In the genomic region with DNA sequence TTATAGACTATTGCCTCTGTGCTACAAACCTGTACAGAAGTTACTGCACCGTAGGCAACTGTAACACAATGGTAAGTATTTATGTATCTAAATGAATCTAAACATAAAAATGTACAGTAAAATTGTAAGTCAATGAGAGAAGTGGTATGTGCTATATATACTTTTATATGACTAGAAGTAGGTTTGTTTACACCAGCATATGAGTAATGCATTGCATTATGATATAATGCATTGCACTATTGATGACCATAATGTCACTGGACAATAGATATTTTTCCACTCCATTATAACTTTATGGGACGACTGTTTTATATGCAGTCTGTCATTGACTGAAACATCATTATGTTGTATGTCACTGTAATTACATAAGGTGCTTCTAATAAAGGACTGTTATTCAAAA, we compare ENCODE assay signal across 19 cellular contexts.
DNase-seq lines count a peak whose midpoint lies in the region; ATAC-seq, FAIRE-seq and TF ChIP-seq lines count a peak whose summit lies in the region.
"Had no signal": no experiment of that assay in that cellular context is flagged by ENCODE, and none has a peak within 500 bp of the region (broad histone marks: within the 10 kb centered on the region; RNA-seq: fewer than 3 reads in every experiment).

No MANE protein-coding gene starts in this region.

- H4K20me1 ChIP-seq in HCT116 (ENCODE audit: insufficient read depth) (no peaks in the 10 kb centered on the region), keratinocyte (ENCODE audit: control insufficient read depth, extremely low read depth, insufficient read depth, low read length) (no peaks in the 10 kb centered on the region)
- H4K20me1 ChIP-seq: BLaER1 had no signal

- H3K4me1 ChIP-seq in HCT116 (ENCODE audit: control insufficient read depth in 1 of 2, insufficient read depth in 2 of 2, low read length in 2 of 2), result peaks cover 35 to 46% of the 10 kb centered on the region in 2 experiments
- H3K4me1 ChIP-seq in RWPE2 (ENCODE audit: insufficient read depth, poor library complexity, severe bottlenecking), result peaks cover 58% of the 10 kb centered on the region
- H3K4me1 ChIP-seq in keratinocyte (ENCODE audit: control insufficient read depth, extremely low read depth, insufficient read depth, low read length), result peaks cover 54% of the 10 kb centered on the region
- H3K4me1 ChIP-seq: HAP-1 had no signal

- intact Hi-C loops in HCT116 (cut with micrococcal nuclease), result no loop called here

- POLR2A ChIA-PET in HCT116 (lab: Charles Lee), result no interaction called here

- dilution Hi-C loops in keratinocyte (cut with MboI; ENCODE audit: extremely low pct_ligation_motif_present, low sequenced_read_pairs), result no loop called here

- no peak overlapping the region for H3K9ac ChIP-seq in HCT116 (ENCODE audit: low read length)
- H3K9ac ChIP-seq in keratinocyte (ENCODE audit: control insufficient read depth, extremely low read depth, insufficient read depth, low read length), result no peak overlapping the region
- H3K9ac ChIP-seq: BLaER1 had no signal

- H3K4me2 ChIP-seq in HCT116 (ENCODE audit: low read length) (no peak overlapping the region), keratinocyte (ENCODE audit: control insufficient read depth, extremely low read depth, insufficient read depth, low read depth, low read length) (no peak overlapping the region)
- H3K4me2 ChIP-seq: BLaER1 had no signal

- H2AFZ ChIP-seq in HCT116 (ENCODE audit: low read depth, low read length, poor library complexity, severe bottlenecking), result peak overlapping the region; percentile 7
- no peak overlapping the region for H2AFZ ChIP-seq in keratinocyte (ENCODE audit: control insufficient read depth, low read length)

- BruUV-seq in HCT116 (replicated peaks; lab: Mats Ljungman, UMichigan), result no TSS peak

- H3K79me2 ChIP-seq in HCT116 (ENCODE audit: insufficient read depth, low read length) (no peaks in the 10 kb centered on the region), keratinocyte (ENCODE audit: control insufficient read depth, insufficient read depth, low read length) (no peaks in the 10 kb centered on the region)

- FAIRE-seq in keratinocyte (lab: Jason Lieb, UNC), result no peak
- FAIRE-seq: G401.6, GM12891, GM19239, H1, HepG2 had no signal

- peak; percentile 59 for DNase-seq in ELR (ENCODE audit: low read depth)
- no peak for DNase-seq in HCT116 (ENCODE audit: low read depth, low spot score)
- DNase-seq in RWPE2 (ENCODE audit: low spot score), result no peak
- DNase-seq in keratinocyte (ENCODE audit: low read depth, low spot score), result no peak
- no peak for DNase-seq in NOMO-1 (lab: John Stamatoyannopoulos, UW; ENCODE audit: unreplicated experiment in 2 of 2)
- no peak for DNase-seq in central memory CD4-positive, alpha-beta T cell
- DNase-seq in NCI-H748 treated with DMSO at 0.1 percent for 48 hours (lab: John Stamatoyannopoulos, UW), result no peak
- DNase-seq: 8988T; Calu3; CD4-positive, alpha-beta memory T cell; DND-41; EL had no signal

- RAD21 ChIA-PET in HCT116 (lab: Charles Lee; ENCODE audit: low non-redundant PET in 1 of 2, low total read pairs in 2 of 2, uncharacterized antibody in 2 of 2, unreplicated experiment in 2 of 2), result interaction anchor here in 1 of 2 experiments (0.8 kb wide), 1 partner anchor 302 kb away, joined by 3 read pairs; no protein-coding TSS in a partner anchor

- TF ChIP-seq RAD21 in HCT116 (IDR thresholded peaks at IDR 0.05; ENCODE audit: low read depth), result no peak

- H3K36me3 ChIP-seq in HCT116 (ENCODE audit: control insufficient read depth in 1 of 2, insufficient read depth in 2 of 2, low read length in 2 of 2), result no peaks in the 10 kb centered on the region
- H3K36me3 ChIP-seq in RWPE2 (ENCODE audit: low read depth), result no peaks in the 10 kb centered on the region
- no peaks in the 10 kb centered on the region for H3K36me3 ChIP-seq in keratinocyte (ENCODE audit: control insufficient read depth in 2 of 2, extremely low read depth in 1 of 2, insufficient read depth in 2 of 2, low read length in 2 of 2)
- H3K36me3 ChIP-seq: BLaER1, HAP-1 had no signal

- TF ChIP-seq POLR2A in HCT116 (IDR thresholded peaks at IDR 0.05; ENCODE audit: borderline replicate concordance, extremely low read depth, insufficient read depth, insufficient read length), result no peak

- CTCF ChIA-PET in HCT116 (lab: Charles Lee), result no interaction called here

- TF ChIP-seq CTCF in HCT116 (IDR thresholded peaks at IDR 0.05 in 2 of 3, conservative IDR thresholded peaks at IDR 0.05 in 1 of 3; ENCODE audit: borderline replicate concordance in 1 of 3, insufficient read depth in 1 of 3, low read depth in 2 of 3, low read length in 2 of 3) (no peak), RWPE2 (IDR thresholded peaks at IDR 0.05; ENCODE audit: poor library complexity, severe bottlenecking) (no peak), keratinocyte (optimal IDR thresholded peaks at IDR 0.05 in 1 of 3, IDR thresholded peaks at IDR 0.05 in 1 of 3, conservative IDR thresholded peaks at IDR 0.05 in 1 of 3; ENCODE audit: extremely low read depth in 1 of 3, insufficient read depth in 2 of 3, low read length in 3 of 3) (no peak)

- H3K4me3 ChIP-seq in HCT116 (replicated peaks in 1 of 2; ENCODE audit: low read depth in 1 of 2, low read length in 2 of 2), result no peak overlapping the region
- no peak overlapping the region for H3K4me3 ChIP-seq in RWPE2 (ENCODE audit: severe bottlenecking)
- H3K4me3 ChIP-seq in keratinocyte (ENCODE audit: control insufficient read depth in 2 of 3, extremely low read depth in 1 of 3, insufficient read depth in 2 of 3, low read depth in 1 of 3, low read length in 3 of 3), result no peak overlapping the region
- H3K4me3 ChIP-seq: BLaER1, HAP-1 had no signal

- H3K9me2 ChIP-seq in HCT116 (ENCODE audit: insufficient read depth), result no peaks in the 10 kb centered on the region

- H3K27me3 ChIP-seq in HCT116 (ENCODE audit: insufficient read depth, low read length) (no peaks in the 10 kb centered on the region), RWPE2 (ENCODE audit: insufficient read depth, poor library complexity, severe bottlenecking) (no peaks in the 10 kb centered on the region), keratinocyte (ENCODE audit: control insufficient read depth, extremely low read depth, insufficient read depth, low read length) (no peaks in the 10 kb centered on the region)
- H3K27me3 ChIP-seq: BLaER1 had no signal

- H3K27ac ChIP-seq in HCT116 (ENCODE audit: low read depth, low read length) (no peak overlapping the region), RWPE2 (ENCODE audit: poor library complexity, severe bottlenecking) (peak overlapping the region; percentile 99), keratinocyte (ENCODE audit: control insufficient read depth, insufficient read depth, low read length) (peak overlapping the region; percentile 92)
- H3K27ac ChIP-seq: BLaER1 had no signal

- ATAC-seq in HCT116 (no peak), RWPE2 (ENCODE audit: low read depth) (no peak)
- ATAC-seq: HepG2 had no signal

- H3K9me3 ChIP-seq in HCT116 (ENCODE audit: control insufficient read depth in 1 of 2, insufficient read depth in 1 of 2, low read depth in 1 of 2, low read length in 2 of 2) (no peaks in the 10 kb centered on the region), RWPE2 (ENCODE audit: severe bottlenecking) (no peaks in the 10 kb centered on the region), keratinocyte (ENCODE audit: control insufficient read depth, low read depth, low read length) (no peaks in the 10 kb centered on the region)
- H3K9me3 ChIP-seq: BLaER1, HAP-1 had no signal

- H3K9me1 ChIP-seq in keratinocyte (ENCODE audit: control insufficient read depth, extremely low read depth, insufficient read depth, low read length), result no peaks in the 10 kb centered on the region

TF ChIP-seq in HCT116, 20 proteins besides CTCF, POLR2A, EP300 and RAD21:
- no peak for TF ChIP-seq ZNF274 (IDR thresholded peaks at IDR 0.05; ENCODE audit: low read depth, low read length)
- TF ChIP-seq SRF (IDR thresholded peaks at IDR 0.05; ENCODE audit: low read depth), result no peak
- TF ChIP-seq SP1 (IDR thresholded peaks at IDR 0.05; ENCODE audit: low read depth), result no peak
- TF ChIP-seq ELF1 (IDR thresholded peaks at IDR 0.05; ENCODE audit: borderline replicate concordance, low read depth), result no peak
- no peak for TF ChIP-seq EZH2phosphoT487 (IDR thresholded peaks at IDR 0.05; ENCODE audit: borderline replicate concordance)
- no peak for TF ChIP-seq CBX3 (IDR thresholded peaks at IDR 0.05; ENCODE audit: low read depth)
- TF ChIP-seq YY1 (IDR thresholded peaks at IDR 0.05; ENCODE audit: extremely low read depth, insufficient replicate concordance, low read depth, low read length), result no peak
- no peak for TF ChIP-seq FOSL1 (IDR thresholded peaks at IDR 0.05; ENCODE audit: low read depth)
- TF ChIP-seq ZFX (IDR thresholded peaks at IDR 0.05), result no peak
- no peak for TF ChIP-seq EGR1 (IDR thresholded peaks at IDR 0.05; ENCODE audit: low read depth)
